ENCODE assay signal across 14 cellular contexts in genomic region chr12:94951071-94951639, GRCh38.
"Had no signal": no experiment of that assay in that cellular context is flagged by ENCODE, and none has a peak within 500 bp of the region (broad histone marks: within the 10 kb centered on the region; RNA-seq: fewer than 3 reads in every experiment).

No MANE protein-coding gene starts in this region.

- H3K4me1 ChIP-seq: spleen, stomach, testis had no signal

- FAIRE-seq: keratinocyte had no signal

- H3K36me3 ChIP-seq: left ventricle myocardium inferior, spleen, stomach had no signal

- H3K27ac ChIP-seq: body of pancreas, left ventricle myocardium inferior, spleen, stomach, testis had no signal

- DNase-seq: activated B cell treated with CpG ODN at 0.5 μM for 24 hours; activated CD4-positive, alpha-beta T cell treated with anti-CD3 and anti-CD28 coated beads, Interleukin-2, amount 10 ng/mL, durations not matched to agents 7 days and 5 days; activated CD8-positive, alpha-beta memory T cell treated with anti-CD3 and anti-CD28 coated beads, Interleukin-2, amount 50 U/mL, for 48 hours; activated gamma-delta T cell treated with Interleukin-2 at 50 U/mL for 16 hours; amniotic stem cell; body of pancreas; caudate nucleus; effector CD8-positive, alpha-beta T cell; left ventricle myocardium inferior; mesenchymal stem cell; spleen; stomach; testis had no signal

- H3K4me3 ChIP-seq: body of pancreas, left ventricle myocardium inferior, spleen, stomach, testis had no signal

- H3K9me3 ChIP-seq: body of pancreas, left ventricle myocardium inferior, spleen, stomach, testis had no signal

- H3K27me3 ChIP-seq: body of pancreas, spleen, testis had no signal
